Comparison of ENCODE assay signal across 8 cellular contexts in genomic region chr9:113219972-113220371, GRCh38. TPM values are rescaled to one million over a fixed set of nuclear protein-coding genes. Genes with fewer than 3 reads are reported as not detected.
A peak's percentile ranks its signal among the peaks of the same experiment; 100 is the strongest.
DNase-seq lines count a peak whose midpoint lies in the region; ATAC-seq and TF ChIP-seq lines count a peak whose summit lies in the region.

No MANE protein-coding gene starts in this region.

- H3K4me1 ChIP-seq in HUES48 (ENCODE audit: control insufficient read depth, insufficient read depth, low read length) (no peaks in the 10 kb centered on the region), adrenal gland (replicated peaks in 1 of 2) (peaks cover 14 to 51% of the 10 kb centered on the region in 2 donors)

- TF ChIP-seq CTCF in GM06990 (IDR thresholded peaks at IDR 0.05; ENCODE audit: insufficient read depth, low read length, poor library complexity, severe bottlenecking) (no peak), adrenal gland (IDR thresholded peaks at IDR 0.05) (no peak)

- ATAC-seq in GM21423 (IDR thresholded peaks at IDR 0.05; ENCODE audit: unreplicated experiment): peak; percentile 58

- 22 to 43% (median 34%) methylated on average over 1 of the region's 1 CpG for WGBS in adrenal gland, 4 donors

- H3K9me3 ChIP-seq in HUES48 (ENCODE audit: control insufficient read depth, insufficient read depth, low read length) (no peaks in the 10 kb centered on the region), adrenal gland (replicated peaks in 1 of 3) (no peaks in the 10 kb centered on the region)

- no peak overlapping the region for H3K9ac ChIP-seq in HUES48 (ENCODE audit: low read depth, low read length)

- TF ChIP-seq POLR2A in adrenal gland (IDR thresholded peaks at IDR 0.05): no peak

- H3K4me3 ChIP-seq in GM06990 (replicated peaks; ENCODE audit: low read depth, low read length) (peak overlapping the region; percentile 86), HUES48 (ENCODE audit: low read depth, low read length) (peak overlapping the region; percentile 93), adrenal gland (peak overlapping the region in 2 of 4 donors; percentile 82 to 87)

- intact Hi-C loops in adrenal gland (cut with DNase I): no loop called here

- H3K36me3 ChIP-seq in GM06990 (ENCODE audit: control insufficient read depth, insufficient read depth, low read length) (no peaks in the 10 kb centered on the region), HUES48 (ENCODE audit: control insufficient read depth, insufficient read depth, low read length) (peaks cover 4% of the 10 kb centered on the region), adrenal gland (replicated peaks in 1 of 2) (no peaks in the 10 kb centered on the region)

- H3K27ac ChIP-seq in HUES48 (ENCODE audit: low read depth, low read length): no peak overlapping the region
- H3K27ac ChIP-seq in adrenal gland: peak overlapping the region in 4 of 5 donors; percentile 18 to 92 (median 64)

- peak; percentile 73 for DNase-seq in GM06990 (ENCODE audit: extremely low read depth, insufficient read length)
- no peak for DNase-seq in adrenal gland
- peak; percentile 40 for DNase-seq in medulla oblongata (ENCODE audit: extremely low spot score)
- DNase-seq in DMS53 treated with DMSO at 0.1 percent for 48 hours (lab: John Stamatoyannopoulos, UW; ENCODE audit: unreplicated experiment): no peak
- no peak for DNase-seq in activated effector memory CD4-positive, alpha-beta T cell treated with anti-CD3 and anti-CD28 coated beads, Interleukin-2, amount 50 U/mL, for 16 hours
- DNase-seq in KG1 (lab: John Stamatoyannopoulos, UW): no peak

- H3K27me3 ChIP-seq in GM06990 (replicated peaks; ENCODE audit: control insufficient read depth, insufficient read depth, low read length) (no peaks in the 10 kb centered on the region), HUES48 (ENCODE audit: control insufficient read depth, insufficient read depth, low read length) (no peaks in the 10 kb centered on the region), adrenal gland (no peaks in the 10 kb centered on the region)

RNA-seq across cellular contexts. Expression of gene FKBP15, which starts 1.1 kb away (rescaled TPM):
- total RNA-seq in adrenal gland: 10 to 100 TPM; 22.2 to 38.1 (median 31.9) TPM
- polyA plus RNA-seq in adrenal gland: 10 to 100 TPM; 14.1 to 30.2 (median 16.0) TPM

RNA-seq across cellular contexts. Expression of gene SLC31A1, which starts 1.4 kb away (rescaled TPM):
- 10 to 100 TPM; 19.8 to 99.5 (median 28.4) TPM for total RNA-seq in adrenal gland
- polyA plus RNA-seq in adrenal gland: 100 to 1,000 TPM in 1 of 3 donors, 10 to 100 TPM in 2; 10.2 to 105 (median 16.3) TPM

RNA-seq across cellular contexts. Expression of gene CDC26, which starts 55.4 kb away (rescaled TPM):
- 10 to 100 TPM; 25.7 to 40.1 (median 28.5) TPM for total RNA-seq in adrenal gland
- polyA plus RNA-seq in adrenal gland: 10 to 100 TPM; 26.7 to 63.7 (median 29.8) TPM

RNA-seq across cellular contexts. Expression of gene PRPF4, which starts 55.5 kb away (rescaled TPM):
- 10 to 100 TPM; 14.3 to 36.5 (median 22.7) TPM for total RNA-seq in adrenal gland
- polyA plus RNA-seq in adrenal gland: 10 to 100 TPM in 2 of 3 donors, 1 to 10 TPM in 1; 9.6 to 37.9 (median 11.7) TPM

Comparison
In these comparisons a context has a peak if more than half of its experiments do, and no peak if none do; other contexts are left out.
1. DNase-seq: peak in GM06990 (single experiment) and medulla oblongata (single experiment); none in adrenal gland (0 of 7), DMS53 treated with DMSO at 0.1 percent for 48 hours (single experiment), activated effector memory CD4-positive, alpha-beta T cell treated with anti-CD3 and anti-CD28 coated beads, Interleukin-2, amount 50 U/mL, for 16 hours (single experiment) and KG1 (single experiment).